In the genomic region with DNA sequence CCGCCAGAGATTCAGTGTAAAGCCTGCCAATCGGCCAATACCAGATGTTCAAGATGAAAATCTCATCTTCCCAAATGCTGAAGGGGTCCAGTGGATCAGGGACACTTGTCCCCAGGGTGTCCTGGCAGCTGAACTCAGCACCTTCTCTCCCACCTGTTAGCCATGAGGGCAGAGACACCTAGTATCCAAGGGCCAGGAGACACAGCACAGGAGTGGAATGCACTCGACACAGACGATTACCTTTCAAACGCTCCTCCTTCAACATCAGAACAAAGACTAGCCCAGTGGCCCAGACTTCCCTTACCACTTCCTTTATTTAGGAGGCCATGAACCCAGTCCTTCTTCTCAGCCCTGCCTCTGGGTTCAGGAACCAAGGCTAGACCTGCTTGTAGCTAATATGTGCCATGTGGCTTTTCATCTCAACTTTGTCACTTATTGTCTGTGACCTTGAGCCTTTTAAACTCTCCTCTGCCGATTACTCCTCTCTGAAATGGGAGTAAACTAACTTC, we compare ENCODE assay signal across 15 cellular contexts.
"Had no signal": no experiment of that assay in that cellular context is flagged by ENCODE, and none has a peak within 500 bp of the region (broad histone marks: within the 10 kb centered on the region; RNA-seq: fewer than 3 reads in every experiment).

No MANE protein-coding gene starts in this region.

- H3K27ac ChIP-seq: ascending aorta, cardiac muscle cell, esophagus squamous epithelium, thoracic aorta, VCaP had no signal

- H3K36me3 Mint-ChIP-seq: memory B cell had no signal

- H3K27me3 ChIP-seq: ascending aorta, cardiac muscle cell had no signal

- H3K27me3 Mint-ChIP-seq: activated CD4-positive, alpha-beta T cell treated with anti-CD3 and anti-CD28 coated beads for 36 hours; activated naive CD8-positive, alpha-beta T cell treated with anti-CD3 and anti-CD28 coated beads, Interleukin-2, amount 50 U/mL, for 24 hours; stimulated activated naive CD8-positive, alpha-beta T cell treated with anti-CD3 and anti-CD28 coated beads, Interleukin-15, amount 100 ng/mL, for 72 hours had no signal

- DNase-seq: activated CD4-positive, alpha-beta T cell treated with anti-CD3 and anti-CD28 coated beads for 36 hours; activated CD8-positive, alpha-beta T cell treated with anti-CD3 and anti-CD28 coated beads, Interleukin-2, amount 10 ng/mL, durations not matched to agents 7 days and 5 days; activated naive CD4-positive, alpha-beta T cell; activated naive CD8-positive, alpha-beta T cell treated with anti-CD3 and anti-CD28 coated beads, Interleukin-2, amount 50 U/mL, for 24 hours; esophagus squamous epithelium; stimulated activated CD4-positive, alpha-beta T cell treated with anti-CD3 and anti-CD28 coated beads, Interleukin-2, amount 100 ng/mL, for 48 hours; stimulated activated naive CD8-positive, alpha-beta T cell treated with anti-CD3 and anti-CD28 coated beads, Interleukin-15, amount 100 ng/mL, for 72 hours; T-helper 9 cell had no signal

- H3K9me3 Mint-ChIP-seq: activated naive CD8-positive, alpha-beta T cell treated with anti-CD3 and anti-CD28 coated beads, Interleukin-2, amount 50 U/mL, for 24 hours; activated T-helper 1 cell treated with anti-CD3 and anti-CD28 coated beads, Interleukin-12 subunit alpha, Interleukin-12 subunit beta, Interleukin-2, Interleukin-4 antibody, amounts not matched to agents 30 ng/mL and 10 ng/mL and 1 ng/mL, durations not matched to agents 14 hours and 24 hours and 36 hours; memory B cell; stimulated activated naive CD8-positive, alpha-beta T cell treated with anti-CD3 and anti-CD28 coated beads, Interleukin-15, amount 100 ng/mL, for 72 hours had no signal

- H3K4me3 ChIP-seq: ascending aorta, cardiac muscle cell, esophagus squamous epithelium, thoracic aorta had no signal

- H3K27ac Mint-ChIP-seq: activated CD4-positive, alpha-beta T cell treated with anti-CD3 and anti-CD28 coated beads for 36 hours; activated CD8-positive, alpha-beta T cell treated with anti-CD3 and anti-CD28 coated beads, Interleukin-2, amount 10 ng/mL, durations not matched to agents 7 days and 5 days; activated naive CD8-positive, alpha-beta T cell treated with anti-CD3 and anti-CD28 coated beads, Interleukin-2, amount 50 U/mL, for 24 hours; activated T-helper 1 cell treated with anti-CD3 and anti-CD28 coated beads, Interleukin-12 subunit alpha, Interleukin-12 subunit beta, Interleukin-2, Interleukin-4 antibody, amounts not matched to agents 30 ng/mL and 10 ng/mL and 1 ng/mL, durations not matched to agents 14 hours and 24 hours and 36 hours; memory B cell; stimulated activated naive CD8-positive, alpha-beta T cell treated with anti-CD3 and anti-CD28 coated beads, Interleukin-15, amount 100 ng/mL, for 72 hours had no signal

- H3K9me3 ChIP-seq: ascending aorta, esophagus squamous epithelium, thoracic aorta had no signal

- ATAC-seq: activated CD4-positive, alpha-beta T cell treated with anti-CD3 and anti-CD28 coated beads for 36 hours; activated CD8-positive, alpha-beta T cell treated with anti-CD3 and anti-CD28 coated beads, Interleukin-2, amount 10 ng/mL, durations not matched to agents 7 days and 5 days; activated naive CD8-positive, alpha-beta T cell treated with anti-CD3 and anti-CD28 coated beads, Interleukin-2, amount 50 U/mL, for 24 hours; stimulated activated naive CD8-positive, alpha-beta T cell treated with anti-CD3 and anti-CD28 coated beads, Interleukin-15, amount 100 ng/mL, for 72 hours had no signal

- H3K4me3 Mint-ChIP-seq: activated CD4-positive, alpha-beta T cell treated with anti-CD3 and anti-CD28 coated beads for 36 hours; activated CD8-positive, alpha-beta T cell treated with anti-CD3 and anti-CD28 coated beads, Interleukin-2, amount 10 ng/mL, durations not matched to agents 7 days and 5 days; activated naive CD8-positive, alpha-beta T cell treated with anti-CD3 and anti-CD28 coated beads, Interleukin-2, amount 50 U/mL, for 24 hours; activated T-helper 1 cell treated with anti-CD3 and anti-CD28 coated beads, Interleukin-12 subunit alpha, Interleukin-12 subunit beta, Interleukin-2, Interleukin-4 antibody, amounts not matched to agents 30 ng/mL and 10 ng/mL and 1 ng/mL, durations not matched to agents 14 hours and 24 hours and 36 hours; memory B cell; nephron; stimulated activated naive CD8-positive, alpha-beta T cell treated with anti-CD3 and anti-CD28 coated beads, Interleukin-15, amount 100 ng/mL, for 72 hours had no signal

- H3K4me1 ChIP-seq: ascending aorta, esophagus squamous epithelium had no signal

- H3K36me3 ChIP-seq: ascending aorta, cardiac muscle cell, esophagus squamous epithelium, thoracic aorta had no signal
